ENCODE assay signal across 7 cellular contexts in genomic region chr6:162862941-162863340, GRCh38.
"Had no signal": no experiment of that assay in that cellular context is flagged by ENCODE, and none has a peak within 500 bp of the region (broad histone marks: within the 10 kb centered on the region; RNA-seq: fewer than 3 reads in every experiment).

No MANE protein-coding gene starts in this region.

- H3K4me3 ChIP-seq: GM12878 had no signal

- DNase-seq: GDM1, GF-D8 had no signal

- ATAC-seq: GM12878 had no signal

- FAIRE-seq: G401.6, GM12878, GM12891, GM12892, GM18507 had no signal
